In the genomic region with DNA sequence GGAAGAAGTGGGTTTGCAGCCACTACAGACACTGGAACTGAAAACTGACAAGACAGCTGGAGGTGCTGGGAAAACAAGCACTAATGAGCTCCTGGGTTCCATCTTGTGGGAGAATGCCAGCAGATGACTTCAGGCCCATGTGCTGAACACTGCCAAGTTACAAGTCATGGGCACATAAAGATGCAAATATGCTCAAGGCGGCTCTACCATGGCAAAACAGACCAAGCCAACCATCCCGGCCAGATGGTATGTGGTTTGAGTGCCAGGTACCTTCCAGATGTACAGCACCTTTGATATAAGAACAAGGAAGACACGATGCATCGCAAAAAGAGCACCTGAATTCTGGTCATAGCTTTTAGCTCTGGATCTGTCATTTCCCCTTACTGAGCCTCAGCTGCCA, we compare ENCODE assay signal across 1 cellular context.
TF ChIP-seq lines count a peak whose summit lies in the region.

No MANE protein-coding gene starts in this region.

TF ChIP-seq in GM23338, 12 proteins besides CTCF, POLR2A, EP300 and RAD21:
- TF ChIP-seq, protein P1, sequence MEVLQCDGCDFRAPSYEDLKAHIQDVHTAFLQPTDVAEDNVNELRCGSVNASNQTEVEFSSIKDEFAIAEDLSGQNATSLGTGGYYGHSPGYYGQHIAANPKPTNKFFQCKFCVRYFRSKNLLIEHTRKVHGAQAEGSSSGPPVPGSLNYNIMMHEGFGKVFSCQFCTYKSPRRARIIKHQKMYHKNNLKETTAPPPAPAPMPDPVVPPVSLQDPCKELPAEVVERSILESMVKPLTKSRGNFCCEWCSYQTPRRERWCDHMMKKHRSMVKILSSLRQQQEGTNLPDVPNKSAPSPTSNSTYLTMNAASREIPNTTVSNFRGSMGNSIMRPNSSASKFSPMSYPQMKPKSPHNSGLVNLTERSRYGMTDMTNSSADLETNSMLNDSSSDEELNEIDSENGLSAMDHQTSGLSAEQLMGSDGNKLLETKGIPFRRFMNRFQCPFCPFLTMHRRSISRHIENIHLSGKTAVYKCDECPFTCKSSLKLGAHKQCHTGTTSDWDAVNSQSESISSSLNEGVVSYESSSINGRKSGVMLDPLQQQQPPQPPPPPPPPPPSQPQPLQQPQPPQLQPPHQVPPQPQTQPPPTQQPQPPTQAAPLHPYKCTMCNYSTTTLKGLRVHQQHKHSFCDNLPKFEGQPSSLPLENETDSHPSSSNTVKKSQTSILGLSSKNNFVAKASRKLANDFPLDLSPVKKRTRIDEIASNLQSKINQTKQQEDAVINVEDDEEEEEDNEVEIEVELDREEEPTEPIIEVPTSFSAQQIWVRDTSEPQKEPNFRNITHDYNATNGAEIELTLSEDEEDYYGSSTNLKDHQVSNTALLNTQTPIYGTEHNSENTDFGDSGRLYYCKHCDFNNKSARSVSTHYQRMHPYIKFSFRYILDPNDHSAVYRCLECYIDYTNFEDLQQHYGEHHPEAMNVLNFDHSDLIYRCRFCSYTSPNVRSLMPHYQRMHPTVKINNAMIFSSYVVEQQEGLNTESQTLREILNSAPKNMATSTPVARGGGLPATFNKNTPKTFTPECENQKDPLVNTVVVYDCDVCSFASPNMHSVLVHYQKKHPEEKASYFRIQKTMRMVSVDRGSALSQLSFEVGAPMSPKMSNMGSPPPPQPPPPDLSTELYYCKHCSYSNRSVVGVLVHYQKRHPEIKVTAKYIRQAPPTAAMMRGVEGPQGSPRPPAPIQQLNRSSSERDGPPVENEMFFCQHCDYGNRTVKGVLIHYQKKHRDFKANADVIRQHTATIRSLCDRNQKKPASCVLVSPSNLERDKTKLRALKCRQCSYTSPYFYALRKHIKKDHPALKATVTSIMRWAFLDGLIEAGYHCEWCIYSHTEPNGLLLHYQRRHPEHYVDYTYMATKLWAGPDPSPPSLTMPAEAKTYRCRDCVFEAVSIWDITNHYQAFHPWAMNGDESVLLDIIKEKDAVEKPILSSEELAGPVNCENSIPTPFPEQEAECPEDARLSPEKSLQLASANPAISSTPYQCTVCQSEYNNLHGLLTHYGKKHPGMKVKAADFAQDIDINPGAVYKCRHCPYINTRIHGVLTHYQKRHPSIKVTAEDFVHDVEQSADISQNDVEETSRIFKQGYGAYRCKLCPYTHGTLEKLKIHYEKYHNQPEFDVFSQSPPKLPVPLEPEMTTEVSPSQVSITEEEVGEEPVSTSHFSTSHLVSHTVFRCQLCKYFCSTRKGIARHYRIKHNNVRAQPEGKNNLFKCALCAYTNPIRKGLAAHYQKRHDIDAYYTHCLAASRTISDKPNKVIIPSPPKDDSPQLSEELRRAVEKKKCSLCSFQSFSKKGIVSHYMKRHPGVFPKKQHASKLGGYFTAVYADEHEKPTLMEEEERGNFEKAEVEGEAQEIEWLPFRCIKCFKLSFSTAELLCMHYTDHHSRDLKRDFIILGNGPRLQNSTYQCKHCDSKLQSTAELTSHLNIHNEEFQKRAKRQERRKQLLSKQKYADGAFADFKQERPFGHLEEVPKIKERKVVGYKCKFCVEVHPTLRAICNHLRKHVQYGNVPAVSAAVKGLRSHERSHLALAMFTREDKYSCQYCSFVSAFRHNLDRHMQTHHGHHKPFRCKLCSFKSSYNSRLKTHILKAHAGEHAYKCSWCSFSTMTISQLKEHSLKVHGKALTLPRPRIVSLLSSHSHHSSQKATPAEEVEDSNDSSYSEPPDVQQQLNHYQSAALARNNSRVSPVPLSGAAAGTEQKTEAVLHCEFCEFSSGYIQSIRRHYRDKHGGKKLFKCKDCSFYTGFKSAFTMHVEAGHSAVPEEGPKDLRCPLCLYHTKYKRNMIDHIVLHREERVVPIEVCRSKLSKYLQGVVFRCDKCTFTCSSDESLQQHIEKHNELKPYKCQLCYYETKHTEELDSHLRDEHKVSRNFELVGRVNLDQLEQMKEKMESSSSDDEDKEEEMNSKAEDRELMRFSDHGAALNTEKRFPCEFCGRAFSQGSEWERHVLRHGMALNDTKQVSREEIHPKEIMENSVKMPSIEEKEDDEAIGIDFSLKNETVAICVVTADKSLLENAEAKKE (CRISPR knock-in tag; IDR thresholded peaks at IDR 0.05), result no peak
- TF ChIP-seq NANOG (IDR thresholded peaks at IDR 0.05; ENCODE audit: borderline replicate concordance) (no peak), EZH2 (IDR thresholded peaks at IDR 0.05; ENCODE audit: low read depth, unreplicated experiment) (no peak), CREB1 (CRISPR knock-in tag; IDR thresholded peaks at IDR 0.05; ENCODE audit: low read depth) (no peak), STAT1 (IDR thresholded peaks at IDR 0.05; ENCODE audit: unreplicated experiment) (no peak), ZNF331 (CRISPR knock-in tag; IDR thresholded peaks at IDR 0.05; ENCODE audit: low read depth) (no peak), POLR2AphosphoS5 (IDR thresholded peaks at IDR 0.05; ENCODE audit: low read depth) (no peak), JUNB (IDR thresholded peaks at IDR 0.05; ENCODE audit: unreplicated experiment) (no peak), ZNF114 (CRISPR knock-in tag; IDR thresholded peaks at IDR 0.05) (no peak), EZH2phosphoT487 (IDR thresholded peaks at IDR 0.05; ENCODE audit: unreplicated experiment) (no peak)
- TF ChIP-seq, protein P2, sequence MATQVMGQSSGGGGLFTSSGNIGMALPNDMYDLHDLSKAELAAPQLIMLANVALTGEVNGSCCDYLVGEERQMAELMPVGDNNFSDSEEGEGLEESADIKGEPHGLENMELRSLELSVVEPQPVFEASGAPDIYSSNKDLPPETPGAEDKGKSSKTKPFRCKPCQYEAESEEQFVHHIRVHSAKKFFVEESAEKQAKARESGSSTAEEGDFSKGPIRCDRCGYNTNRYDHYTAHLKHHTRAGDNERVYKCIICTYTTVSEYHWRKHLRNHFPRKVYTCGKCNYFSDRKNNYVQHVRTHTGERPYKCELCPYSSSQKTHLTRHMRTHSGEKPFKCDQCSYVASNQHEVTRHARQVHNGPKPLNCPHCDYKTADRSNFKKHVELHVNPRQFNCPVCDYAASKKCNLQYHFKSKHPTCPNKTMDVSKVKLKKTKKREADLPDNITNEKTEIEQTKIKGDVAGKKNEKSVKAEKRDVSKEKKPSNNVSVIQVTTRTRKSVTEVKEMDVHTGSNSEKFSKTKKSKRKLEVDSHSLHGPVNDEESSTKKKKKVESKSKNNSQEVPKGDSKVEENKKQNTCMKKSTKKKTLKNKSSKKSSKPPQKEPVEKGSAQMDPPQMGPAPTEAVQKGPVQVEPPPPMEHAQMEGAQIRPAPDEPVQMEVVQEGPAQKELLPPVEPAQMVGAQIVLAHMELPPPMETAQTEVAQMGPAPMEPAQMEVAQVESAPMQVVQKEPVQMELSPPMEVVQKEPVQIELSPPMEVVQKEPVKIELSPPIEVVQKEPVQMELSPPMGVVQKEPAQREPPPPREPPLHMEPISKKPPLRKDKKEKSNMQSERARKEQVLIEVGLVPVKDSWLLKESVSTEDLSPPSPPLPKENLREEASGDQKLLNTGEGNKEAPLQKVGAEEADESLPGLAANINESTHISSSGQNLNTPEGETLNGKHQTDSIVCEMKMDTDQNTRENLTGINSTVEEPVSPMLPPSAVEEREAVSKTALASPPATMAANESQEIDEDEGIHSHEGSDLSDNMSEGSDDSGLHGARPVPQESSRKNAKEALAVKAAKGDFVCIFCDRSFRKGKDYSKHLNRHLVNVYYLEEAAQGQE (IDR thresholded peaks at IDR 0.05; ENCODE audit: unreplicated experiment), result no peak
- TF ChIP-seq, protein P3, sequence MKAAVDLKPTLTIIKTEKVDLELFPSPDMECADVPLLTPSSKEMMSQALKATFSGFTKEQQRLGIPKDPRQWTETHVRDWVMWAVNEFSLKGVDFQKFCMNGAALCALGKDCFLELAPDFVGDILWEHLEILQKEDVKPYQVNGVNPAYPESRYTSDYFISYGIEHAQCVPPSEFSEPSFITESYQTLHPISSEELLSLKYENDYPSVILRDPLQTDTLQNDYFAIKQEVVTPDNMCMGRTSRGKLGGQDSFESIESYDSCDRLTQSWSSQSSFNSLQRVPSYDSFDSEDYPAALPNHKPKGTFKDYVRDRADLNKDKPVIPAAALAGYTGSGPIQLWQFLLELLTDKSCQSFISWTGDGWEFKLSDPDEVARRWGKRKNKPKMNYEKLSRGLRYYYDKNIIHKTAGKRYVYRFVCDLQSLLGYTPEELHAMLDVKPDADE (IDR thresholded peaks at IDR 0.05), result no peak
